ENCODE assay signal across 8 cellular contexts in genomic region chr3:111667621-111668239, GRCh38. TPM values are rescaled to one million over a fixed set of nuclear protein-coding genes. Genes with fewer than 3 reads are reported as not detected.
A peak's percentile ranks its signal among the peaks of the same experiment; 100 is the strongest.
DNase-seq lines count a peak whose midpoint lies in the region; ATAC-seq lines count a peak whose summit lies in the region.

No MANE protein-coding gene starts in this region.

- DNase-seq in EL (peak; percentile 59), Karpas-422 (peak; percentile 93), activated T-cell treated with anti-CD3 and anti-CD28 coated beads for 1 hour (ENCODE audit: low read depth) (peak; percentile 38), glomerular visceral epithelial cell (ENCODE audit: extremely low spot score) (peak; percentile 16), H7 (no peak), foreskin melanocyte (no peak)
- peak; percentile 16 to 57 (median 45) for DNase-seq in stimulated activated CD4-positive, alpha-beta T cell treated with anti-CD3 and anti-CD28 coated beads, TNF-alpha, amount 100 ng/mL, for 48 hours (ENCODE audit: low read depth in 3 of 3)

- H3K9me3 ChIP-seq in Karpas-422 (ENCODE audit: low read length): no peaks in the 10 kb centered on the region

- H3K4me3 ChIP-seq in Karpas-422 (ENCODE audit: low read length): peak overlapping the region; percentile 39; the same call in 1 of the 2 replicates
- H3K4me3 ChIP-seq in H7 (ENCODE audit: insufficient read depth, low read depth, low read length): no peak overlapping the region

- H3K4me1 ChIP-seq in Karpas-422 (ENCODE audit: low read length): peaks cover 16% of the 10 kb centered on the region

- H3K27me3 ChIP-seq in Karpas-422 (ENCODE audit: low read length): no peaks in the 10 kb centered on the region
- H3K27me3 ChIP-seq in H7 (ENCODE audit: control insufficient read depth, insufficient read depth, low read length): no peaks in the 10 kb centered on the region

- no peaks in the 10 kb centered on the region for H3K79me2 ChIP-seq in Karpas-422 (ENCODE audit: low read length)

- no peaks in the 10 kb centered on the region for H3K9me2 ChIP-seq in Karpas-422 (replicated peaks; ENCODE audit: insufficient read depth, low read length)

- peak overlapping the region; percentile 44 for H3K27ac ChIP-seq in Karpas-422 (ENCODE audit: low read length)

- H3K9ac ChIP-seq in Karpas-422 (ENCODE audit: low read length): peak overlapping the region; percentile 51

- H3K4me2 ChIP-seq in Karpas-422 (ENCODE audit: low read depth, low read length, poor library complexity, severe bottlenecking): peak overlapping the region; percentile 59

- peak overlapping the region; percentile 51 for H2AFZ ChIP-seq in Karpas-422 (ENCODE audit: low read length)

- H4K20me1 ChIP-seq in Karpas-422 (ENCODE audit: insufficient read depth, low read depth, low read length): no peaks in the 10 kb centered on the region

- H3K36me3 ChIP-seq in Karpas-422 (ENCODE audit: insufficient read depth, low read length): no peaks in the 10 kb centered on the region
- H3K36me3 ChIP-seq in H7 (replicated peaks; ENCODE audit: control insufficient read depth, insufficient read depth, low read length): no peaks in the 10 kb centered on the region

- peak; percentile 97 for ATAC-seq in GM21717 (IDR thresholded peaks at IDR 0.05; ENCODE audit: unreplicated experiment)

RNA-seq across cellular contexts. Expression of gene PLCXD2, which starts 6.7 kb away (rescaled TPM):
- total RNA-seq in Karpas-422 (2014; rRNA removed; shearing (Covaris generic); ENCODE audit: low replicate concordance): 3.0 and 4.5 TPM in 2 replicates
- total RNA-seq in H7 (2014; rRNA removed; shearing (Covaris generic)): 1.00 and 3.4 TPM in 2 replicates

Comparison
In these comparisons a context has a peak if more than half of its experiments do, and no peak if none do; other contexts are left out.
1. DNase-seq: peak in EL (single experiment), Karpas-422 (single experiment), activated T-cell treated with anti-CD3 and anti-CD28 coated beads for 1 hour (single experiment), glomerular visceral epithelial cell (single experiment) and stimulated activated CD4-positive, alpha-beta T cell treated with anti-CD3 and anti-CD28 coated beads, TNF-alpha, amount 100 ng/mL, for 48 hours (3 of 3); none in H7 (single experiment) and foreskin melanocyte (single experiment).